2 cellular contexts compared by ENCODE assay signal in the genomic region with DNA sequence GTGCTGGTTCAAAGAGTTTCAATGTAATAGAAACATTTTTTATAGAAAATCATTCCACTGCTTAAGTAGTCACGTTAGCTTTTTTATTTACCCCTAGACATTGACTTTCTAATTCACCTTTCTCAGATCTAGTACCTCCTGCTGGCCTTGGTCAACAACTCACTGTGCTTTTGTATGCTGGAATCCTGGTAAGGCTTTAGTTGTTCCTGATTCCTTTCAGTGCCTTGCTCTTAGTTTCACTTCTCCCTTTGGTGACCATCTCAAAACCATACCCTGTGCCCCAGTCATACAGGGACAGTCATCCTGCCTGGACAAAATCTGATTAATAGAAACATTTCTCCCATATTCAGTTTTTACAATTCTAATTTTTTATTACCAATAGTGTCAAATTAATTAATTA.
A peak's percentile ranks its signal among the peaks of the same experiment; 100 is the strongest.
TF ChIP-seq lines count a peak whose summit lies in the region.

No MANE protein-coding gene starts in this region.

TF ChIP-seq in GM23338, 12 proteins besides CTCF, POLR2A, EP300 and RAD21:
- TF ChIP-seq NANOG (IDR thresholded peaks at IDR 0.05; ENCODE audit: borderline replicate concordance) (0 out of 2 replicates have a peak, but pooled peaks have one; percentile 7), REST (IDR thresholded peaks at IDR 0.05; ENCODE audit: unreplicated experiment) (no peak), ZNF331 (CRISPR knock-in tag; IDR thresholded peaks at IDR 0.05; ENCODE audit: low read depth) (no peak), ZNF114 (CRISPR knock-in tag; IDR thresholded peaks at IDR 0.05) (no peak), STAT1 (IDR thresholded peaks at IDR 0.05; ENCODE audit: unreplicated experiment) (no peak), ZNF462 (CRISPR knock-in tag; IDR thresholded peaks at IDR 0.05) (peak; percentile 79), EZH2 (IDR thresholded peaks at IDR 0.05; ENCODE audit: low read depth, unreplicated experiment) (no peak), JUNB (IDR thresholded peaks at IDR 0.05; ENCODE audit: unreplicated experiment) (no peak), POLR2AphosphoS5 (IDR thresholded peaks at IDR 0.05; ENCODE audit: low read depth) (no peak)
- TF ChIP-seq, protein P1, sequence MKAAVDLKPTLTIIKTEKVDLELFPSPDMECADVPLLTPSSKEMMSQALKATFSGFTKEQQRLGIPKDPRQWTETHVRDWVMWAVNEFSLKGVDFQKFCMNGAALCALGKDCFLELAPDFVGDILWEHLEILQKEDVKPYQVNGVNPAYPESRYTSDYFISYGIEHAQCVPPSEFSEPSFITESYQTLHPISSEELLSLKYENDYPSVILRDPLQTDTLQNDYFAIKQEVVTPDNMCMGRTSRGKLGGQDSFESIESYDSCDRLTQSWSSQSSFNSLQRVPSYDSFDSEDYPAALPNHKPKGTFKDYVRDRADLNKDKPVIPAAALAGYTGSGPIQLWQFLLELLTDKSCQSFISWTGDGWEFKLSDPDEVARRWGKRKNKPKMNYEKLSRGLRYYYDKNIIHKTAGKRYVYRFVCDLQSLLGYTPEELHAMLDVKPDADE (IDR thresholded peaks at IDR 0.05), result no peak
TF ChIP-seq in GM23338: peak in this region for 2.

TF ChIP-seq in GM12878, 131 proteins besides CTCF, POLR2A, EP300 and RAD21 (continued from another document):
- peak; percentile 47; the same call in 1 of the 2 replicates for TF ChIP-seq SPI1 (IDR thresholded peaks at IDR 0.05; ENCODE audit: borderline replicate concordance, insufficient read depth, low read depth, low read length)
TF ChIP-seq in GM12878: peak in this region for 1.
